In the genomic region with DNA sequence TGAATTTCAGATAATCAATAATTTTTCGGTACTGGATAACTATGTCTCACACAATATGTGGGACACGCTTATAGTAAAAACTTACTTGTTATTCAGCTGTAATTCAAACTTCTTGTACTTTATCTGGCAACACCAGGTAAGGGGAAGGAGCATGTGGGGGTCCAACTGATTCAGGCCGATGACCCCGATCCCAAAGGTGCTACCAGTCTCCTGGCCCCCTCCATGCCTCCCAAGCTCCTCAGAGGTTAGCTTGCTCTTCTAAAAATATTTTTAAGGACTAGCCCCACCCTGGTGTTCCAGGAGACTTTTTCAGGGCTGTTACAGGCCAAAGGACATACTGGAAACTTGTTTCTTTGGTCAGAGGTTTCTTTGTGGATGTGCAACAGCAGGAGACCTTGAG, we compare ENCODE assay signal across 27 cellular contexts.
"Had no signal": no experiment of that assay in that cellular context is flagged by ENCODE, and none has a peak within 500 bp of the region (broad histone marks: within the 10 kb centered on the region; RNA-seq: fewer than 3 reads in every experiment).

No MANE protein-coding gene starts in this region.

- H3K27ac Mint-ChIP-seq: naive thymus-derived CD8-positive, alpha-beta T cell; nephron progenitor cell; progenitor cell of endocrine pancreas; stimulated activated memory B cell treated with anti-CD40 and anti-IgM and Interleukin-4, amounts not matched to agents 10 μg/mL and 1 μg/mL and 100 μg/mL, for 72 hours; stimulated activated naive CD8-positive, alpha-beta T cell treated with anti-CD3 and anti-CD28 coated beads, Interleukin-15, amount 100 ng/mL, for 72 hours; type B pancreatic cell had no signal

- ATAC-seq: naive thymus-derived CD8-positive, alpha-beta T cell; pancreas; psoas muscle; right cardiac atrium; right lobe of liver; stimulated activated memory B cell treated with anti-CD40 and anti-IgM and Interleukin-4, amounts not matched to agents 10 μg/mL and 1 μg/mL and 100 μg/mL, for 72 hours; stimulated activated naive CD8-positive, alpha-beta T cell treated with anti-CD3 and anti-CD28 coated beads, Interleukin-15, amount 100 ng/mL, for 72 hours; upper lobe of right lung had no signal

- H3K4me3 Mint-ChIP-seq: naive B cell; naive thymus-derived CD8-positive, alpha-beta T cell; nephron progenitor cell; neural crest cell; stimulated activated memory B cell treated with anti-CD40 and anti-IgM and Interleukin-4, amounts not matched to agents 10 μg/mL and 1 μg/mL and 100 μg/mL, for 72 hours; stimulated activated naive CD8-positive, alpha-beta T cell treated with anti-CD3 and anti-CD28 coated beads, Interleukin-15, amount 100 ng/mL, for 72 hours; type B pancreatic cell had no signal

- H3K27me3 Mint-ChIP-seq: stimulated activated naive CD8-positive, alpha-beta T cell treated with anti-CD3 and anti-CD28 coated beads, Interleukin-15, amount 100 ng/mL, for 72 hours had no signal

- H3K4me1 Mint-ChIP-seq: naive B cell; naive thymus-derived CD8-positive, alpha-beta T cell; stimulated activated naive CD8-positive, alpha-beta T cell treated with anti-CD3 and anti-CD28 coated beads, Interleukin-15, amount 100 ng/mL, for 72 hours had no signal

- H3K36me3 Mint-ChIP-seq: naive thymus-derived CD8-positive, alpha-beta T cell; stimulated activated memory B cell treated with anti-CD40 and anti-IgM and Interleukin-4, amounts not matched to agents 10 μg/mL and 1 μg/mL and 100 μg/mL, for 72 hours; type B pancreatic cell had no signal

- DNase-seq: naive B cell; naive thymus-derived CD8-positive, alpha-beta T cell; nephron progenitor cell; nucleus accumbens; pancreas; psoas muscle; right cardiac atrium; spleen; stimulated activated CD4-positive, alpha-beta T cell treated with anti-CD3 and anti-CD28 coated beads, Interleukin-12 subunit alpha, Interleukin-12 subunit beta, amount 100 ng/mL, for 4 hours; stimulated activated CD4-positive, alpha-beta T cell treated with anti-CD3 and anti-CD28 coated beads, Interleukin-1b, Interleukin-23, amount 100 ng/mL, for 48 hours; stimulated activated CD4-positive, alpha-beta T cell treated with anti-CD3 and anti-CD28 coated beads, Interleukin-4, amount 100 ng/mL, for 1 hour; stimulated activated CD4-positive, alpha-beta T cell treated with anti-CD3 and anti-CD28 coated beads, Interleukin-4, amount 100 ng/mL, for 4 hours; stimulated activated CD8-positive, alpha-beta memory T cell treated with anti-CD3 and anti-CD28 coated beads, Interleukin-4, amount 100 ng/mL, for 48 hours; stimulated activated naive CD4-positive, alpha-beta T cell; stimulated activated naive CD8-positive, alpha-beta T cell treated with anti-CD3 and anti-CD28 coated beads, Interleukin-15, amount 100 ng/mL, for 72 hours; stimulated activated naive CD8-positive, alpha-beta T cell treated with anti-CD3 and anti-CD28 coated beads, Interleukin-15, Interleukin-2, amounts not matched to agents 100 U/mL and 50 U/mL, for 24 hours; substantia nigra; testis; tibial artery; transverse colon; upper lobe of right lung; uterus had no signal

- H3K9me3 Mint-ChIP-seq: nephron progenitor cell; stimulated activated memory B cell treated with anti-CD40 and anti-IgM and Interleukin-4, amounts not matched to agents 10 μg/mL and 1 μg/mL and 100 μg/mL, for 72 hours; type B pancreatic cell had no signal
